Comparison of ENCODE assay signal across 8 cellular contexts in the genomic region with DNA sequence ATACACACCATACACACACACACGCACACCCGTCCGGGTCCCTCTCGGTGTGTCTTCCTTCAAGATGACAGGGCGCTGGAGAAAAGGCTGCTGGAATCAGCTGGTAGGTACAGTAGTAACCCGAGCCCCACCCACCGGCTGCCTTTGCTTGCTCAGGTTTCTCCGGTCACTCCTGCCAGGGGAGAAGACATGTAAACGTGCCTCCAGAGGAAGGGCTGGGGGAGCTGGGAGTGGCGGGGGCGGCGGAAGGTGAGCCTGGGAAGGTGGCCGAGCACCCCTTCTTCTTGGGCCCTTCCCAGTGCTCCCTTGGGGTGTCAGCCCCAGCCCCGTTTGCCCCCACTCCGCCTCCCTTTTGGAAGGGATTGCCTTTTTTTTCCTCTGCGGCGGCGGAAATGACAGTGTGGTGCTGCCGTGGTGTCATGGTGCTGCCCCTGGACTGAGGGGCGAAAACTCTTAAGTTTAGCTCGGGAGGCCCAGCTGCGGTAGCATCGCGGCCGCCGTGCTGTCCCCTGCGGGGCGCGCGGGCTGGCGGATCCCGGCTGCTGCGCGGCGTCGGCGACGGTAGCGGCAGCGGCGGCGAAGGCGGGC. TPM values are rescaled to one million over a fixed set of nuclear protein-coding genes. Genes with fewer than 3 reads are reported as not detected.
DNase-seq lines count a peak whose midpoint lies in the region; ATAC-seq and TF ChIP-seq lines count a peak whose summit lies in the region.

A gene with protein sequence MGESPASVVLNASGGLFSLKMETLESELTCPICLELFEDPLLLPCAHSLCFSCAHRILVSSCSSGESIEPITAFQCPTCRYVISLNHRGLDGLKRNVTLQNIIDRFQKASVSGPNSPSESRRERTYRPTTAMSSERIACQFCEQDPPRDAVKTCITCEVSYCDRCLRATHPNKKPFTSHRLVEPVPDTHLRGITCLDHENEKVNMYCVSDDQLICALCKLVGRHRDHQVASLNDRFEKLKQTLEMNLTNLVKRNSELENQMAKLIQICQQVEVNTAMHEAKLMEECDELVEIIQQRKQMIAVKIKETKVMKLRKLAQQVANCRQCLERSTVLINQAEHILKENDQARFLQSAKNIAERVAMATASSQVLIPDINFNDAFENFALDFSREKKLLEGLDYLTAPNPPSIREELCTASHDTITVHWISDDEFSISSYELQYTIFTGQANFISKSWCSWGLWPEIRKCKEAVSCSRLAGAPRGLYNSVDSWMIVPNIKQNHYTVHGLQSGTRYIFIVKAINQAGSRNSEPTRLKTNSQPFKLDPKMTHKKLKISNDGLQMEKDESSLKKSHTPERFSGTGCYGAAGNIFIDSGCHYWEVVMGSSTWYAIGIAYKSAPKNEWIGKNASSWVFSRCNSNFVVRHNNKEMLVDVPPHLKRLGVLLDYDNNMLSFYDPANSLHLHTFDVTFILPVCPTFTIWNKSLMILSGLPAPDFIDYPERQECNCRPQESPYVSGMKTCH (plus strand): TSS at position 169 of the 588 bp plus-strand sequence. CDS start 561 bp downstream, outside the sequence.

- TF ChIP-seq EP300 in neural cell (conservative IDR thresholded peaks at IDR 0.05; ENCODE audit: poor library complexity, severe bottlenecking) = no peak

- peaks cover 4% of the 10 kb centered on the region for H3K36me3 Mint-ChIP-seq in activated T-helper 1 cell treated with anti-CD3 and anti-CD28 coated beads, Interleukin-12 subunit alpha, Interleukin-12 subunit beta, Interleukin-2, Interleukin-4 antibody, amounts not matched to agents 30 ng/mL and 10 ng/mL and 1 ng/mL, durations not matched to agents 14 hours and 24 hours and 36 hours (ENCODE audit: low read depth)

- peak; percentile 34 for ATAC-seq in HG02610 (IDR thresholded peaks at IDR 0.05; ENCODE audit: unreplicated experiment)

- peak within 1 kb of the TSS; percentile 79 for H3K4me3 Mint-ChIP-seq in activated T-helper 1 cell treated with anti-CD3 and anti-CD28 coated beads, Interleukin-12 subunit alpha, Interleukin-12 subunit beta, Interleukin-2, Interleukin-4 antibody, amounts not matched to agents 30 ng/mL and 10 ng/mL and 1 ng/mL, durations not matched to agents 14 hours and 24 hours and 36 hours

- H3K4me2 ChIP-seq in neural cell (ENCODE audit: low read length) = no peak within 1 kb of the TSS

- TF ChIP-seq RAD21 in neural cell (conservative IDR thresholded peaks at IDR 0.05) = no peak

- 1% methylated on average over 43 of the region's 43 CpGs for WGBS in thymus

- no peaks in the 10 kb centered on the region for H3K36me3 ChIP-seq in neural cell (ENCODE audit: insufficient read depth, low read length)
- no peaks in the 10 kb centered on the region for H3K36me3 ChIP-seq in thymus (ENCODE audit: control insufficient read depth, insufficient read depth)

- peak within 1 kb of the TSS; percentile 44 for H3K27ac ChIP-seq in neural cell (ENCODE audit: low read length)
- H3K27ac ChIP-seq in thymus (ENCODE audit: low read depth) = peak within 1 kb of the TSS; percentile 77

- H3K9ac ChIP-seq in neural cell (ENCODE audit: low read length) = peak within 1 kb of the TSS; percentile 63

- H3K9me3 ChIP-seq in neural cell (ENCODE audit: low read length) = no peaks in the 10 kb centered on the region
- H3K9me3 ChIP-seq in thymus (ENCODE audit: control insufficient read depth) = no peaks in the 10 kb centered on the region

- no peaks in the 10 kb centered on the region for H3K9me2 ChIP-seq in neural cell (ENCODE audit: insufficient read depth, low read length)

- no peaks in the 10 kb centered on the region for H3F3A ChIP-seq in neural cell (ENCODE audit: insufficient read depth, low read length, poor library complexity, severe bottlenecking)

- H3K4me1 Mint-ChIP-seq in activated T-helper 1 cell treated with anti-CD3 and anti-CD28 coated beads, Interleukin-12 subunit alpha, Interleukin-12 subunit beta, Interleukin-2, Interleukin-4 antibody, amounts not matched to agents 30 ng/mL and 10 ng/mL and 1 ng/mL, durations not matched to agents 14 hours and 24 hours and 36 hours (ENCODE audit: low read depth) = peaks cover 34% of the 10 kb centered on the region

- no peaks in the 10 kb centered on the region for H4K20me1 ChIP-seq in neural cell (ENCODE audit: insufficient read depth)

- intact Hi-C loops in activated T-helper 1 cell treated with anti-CD3 and anti-CD28 coated beads, Interleukin-12 subunit alpha, Interleukin-12 subunit beta, Interleukin-2, Interleukin-4 antibody, amounts not matched to agents 30 ng/mL and 10 ng/mL and 1 ng/mL, durations not matched to agents 14 hours and 24 hours and 36 hours (cut with micrococcal nuclease) = loop anchor here (1.0 to 5.0 kb wide), 2 partner anchors 20 to 153 kb away; no protein-coding TSS in a partner anchor

- H2AFZ ChIP-seq in neural cell (ENCODE audit: low read depth, low read length) = no peak within 1 kb of the TSS

- peaks cover 8% of the 10 kb centered on the region for H3K27me3 Mint-ChIP-seq in activated T-helper 1 cell treated with anti-CD3 and anti-CD28 coated beads, Interleukin-12 subunit alpha, Interleukin-12 subunit beta, Interleukin-2, Interleukin-4 antibody, amounts not matched to agents 30 ng/mL and 10 ng/mL and 1 ng/mL, durations not matched to agents 14 hours and 24 hours and 36 hours (ENCODE audit: insufficient read depth)

- H3K27me3 ChIP-seq in neural cell (ENCODE audit: insufficient read depth, low read depth, low read length) = no peaks in the 10 kb centered on the region
- H3K27me3 ChIP-seq in thymus (ENCODE audit: control insufficient read depth, insufficient read depth) = peaks cover 11% of the 10 kb centered on the region

- DNase-seq in ELR (ENCODE audit: low read depth) = peak; percentile 52
- peak; percentile 13 for DNase-seq in NCI-H345 treated with DMSO at 0.1 percent for 48 hours (lab: John Stamatoyannopoulos, UW; ENCODE audit: unreplicated experiment)
- peak; percentile 16 for DNase-seq in activated T-helper 1 cell treated with anti-CD3 and anti-CD28 coated beads, Interleukin-12 subunit alpha, Interleukin-12 subunit beta, Interleukin-2, Interleukin-4 antibody, amounts not matched to agents 30 ng/mL and 10 ng/mL and 1 ng/mL, durations not matched to agents 14 hours and 24 hours and 36 hours (ENCODE audit: low spot score)
- peak; percentile 43 for DNase-seq in fibroblast of pulmonary artery (ENCODE audit: low read depth)
- no peak for DNase-seq in MV-4-11 (lab: John Stamatoyannopoulos, UW)

- no peaks in the 10 kb centered on the region for H3K4me1 ChIP-seq in thymus (ENCODE audit: control insufficient read depth, insufficient read depth, low read length)

- H3K79me2 ChIP-seq in neural cell (replicated peaks; ENCODE audit: insufficient read depth, low read length) = no peaks in the 10 kb centered on the region

- no peak for TF ChIP-seq CTCF in fibroblast of pulmonary artery (IDR thresholded peaks at IDR 0.05; ENCODE audit: low read length, missing control alignments)
- no peak for TF ChIP-seq CTCF in neural cell (IDR thresholded peaks at IDR 0.05; ENCODE audit: poor library complexity, severe bottlenecking)

- no peaks in the 10 kb centered on the region for H3K9me3 Mint-ChIP-seq in activated T-helper 1 cell treated with anti-CD3 and anti-CD28 coated beads, Interleukin-12 subunit alpha, Interleukin-12 subunit beta, Interleukin-2, Interleukin-4 antibody, amounts not matched to agents 30 ng/mL and 10 ng/mL and 1 ng/mL, durations not matched to agents 14 hours and 24 hours and 36 hours

- H3K27ac Mint-ChIP-seq in activated T-helper 1 cell treated with anti-CD3 and anti-CD28 coated beads, Interleukin-12 subunit alpha, Interleukin-12 subunit beta, Interleukin-2, Interleukin-4 antibody, amounts not matched to agents 30 ng/mL and 10 ng/mL and 1 ng/mL, durations not matched to agents 14 hours and 24 hours and 36 hours = peak within 1 kb of the TSS; percentile 48

- H3K4me3 ChIP-seq in fibroblast of pulmonary artery (replicated peaks; ENCODE audit: low read depth, low read length) (peak within 1 kb of the TSS; percentile 51), neural cell (ENCODE audit: low read length) (peak within 1 kb of the TSS; percentile 69), thymus (ENCODE audit: low read length) (peak within 1 kb of the TSS; percentile 43)

TF ChIP-seq in neural cell, 6 proteins besides CTCF, POLR2A, EP300 and RAD21:
- TF ChIP-seq POLR2AphosphoS5 (IDR thresholded peaks at IDR 0.05) = peak; percentile 49
- no peak for TF ChIP-seq EZH2 (IDR thresholded peaks at IDR 0.05; ENCODE audit: borderline replicate concordance, insufficient read depth, low read length, poor library complexity, severe bottlenecking)

RNA-seq across cellular contexts. Expression of the gene that starts here (rescaled TPM):
- 5.1 and 6.6 TPM in 2 replicates for total RNA-seq in activated T-helper 1 cell treated with anti-CD3 and anti-CD28 coated beads, Interleukin-12 subunit alpha, Interleukin-12 subunit beta, Interleukin-2, Interleukin-4 antibody, amounts not matched to agents 30 ng/mL and 10 ng/mL and 1 ng/mL, durations not matched to agents 14 hours and 24 hours and 36 hours
- 1.9 and 4.2 TPM in 2 replicates for polyA plus RNA-seq in neural cell
- 30.6 and 32.1 TPM in 2 replicates for polyA minus RNA-seq in neural cell
- polyA plus RNA-seq in thymus = 1.4 TPM
